ENCODE assay signal across 8 cellular contexts in genomic region chr11:67022961-67023956, GRCh38. TPM values are rescaled to one million over a fixed set of nuclear protein-coding genes. Genes with fewer than 3 reads are reported as not detected.
DNase-seq lines count a peak whose midpoint lies in the region; ATAC-seq and TF ChIP-seq lines count a peak whose summit lies in the region.

TSS of gene SYT12 (plus strand) at chr11:67023134. CDS start at chr11:67030145, 7,011 bp downstream.

- CTCF ChIA-PET in CD4-positive, alpha-beta memory T cell (lab: Charles Lee; ENCODE audit: partially characterized antibody): no interaction called here

- no peaks in the 10 kb centered on the region for H3K9me3 ChIP-seq in CD4-positive, alpha-beta memory T cell (ENCODE audit: control insufficient read depth in 1 of 2, low read length in 2 of 2)
- H3K9me3 ChIP-seq in colonic mucosa (no peaks in the 10 kb centered on the region), mesodermal cell (ENCODE audit: control insufficient read depth, low read length) (no peaks in the 10 kb centered on the region), uterus (no peaks in the 10 kb centered on the region)

- no peaks in the 10 kb centered on the region for H3K36me3 ChIP-seq in CD4-positive, alpha-beta memory T cell (ENCODE audit: insufficient read depth, low read length)
- H3K36me3 ChIP-seq in colonic mucosa (no peaks in the 10 kb centered on the region), mesodermal cell (ENCODE audit: control insufficient read depth, insufficient read depth, low read length) (no peaks in the 10 kb centered on the region), uterus (no peaks in the 10 kb centered on the region)

- peaks cover 0 to 6% (median 0%) of the 10 kb centered on the region in 8 donors for H3K9me3 Mint-ChIP-seq in CD4-positive, alpha-beta memory T cell

- no peak for TF ChIP-seq CTCF in colonic mucosa (IDR thresholded peaks at IDR 0.05)
- TF ChIP-seq CTCF in uterus (IDR thresholded peaks at IDR 0.05): no peak
- TF ChIP-seq CTCF in lower leg skin (IDR thresholded peaks at IDR 0.05): no peak

- TF ChIP-seq POLR2A in uterus (IDR thresholded peaks at IDR 0.05) (no peak), lower leg skin (IDR thresholded peaks at IDR 0.05) (no peak)

- ATAC-seq in HG03432 (IDR thresholded peaks at IDR 0.05; ENCODE audit: unreplicated experiment) (no peak), GM21737 (IDR thresholded peaks at IDR 0.05; ENCODE audit: unreplicated experiment) (no peak)

- intact Hi-C loops in CD4-positive, alpha-beta memory T cell (cut with micrococcal nuclease): no loop called here
- intact Hi-C loops in colonic mucosa (cut with DNase I) (no loop called here), uterus (cut with DNase I; ENCODE audit: low total_unique reads) (no loop called here), lower leg skin (cut with DNase I; ENCODE audit: low total_unique reads) (no loop called here)

- H3K4me1 ChIP-seq in CD4-positive, alpha-beta memory T cell (ENCODE audit: insufficient read depth, low read length): peaks cover 32% of the 10 kb centered on the region
- H3K4me1 ChIP-seq in colonic mucosa (peaks cover 6% of the 10 kb centered on the region), mesodermal cell (ENCODE audit: control insufficient read depth, insufficient read depth, low read length, poor library complexity, severe bottlenecking) (peaks cover 2% of the 10 kb centered on the region), uterus (peaks cover 0 to 6% of the 10 kb centered on the region in 2 donors)

- peak within 1 kb of the TSS in 1 of 2 donors; percentile 32 for H3K4me3 ChIP-seq in CD4-positive, alpha-beta memory T cell (ENCODE audit: low read length in 2 of 2)
- H3K4me3 ChIP-seq in colonic mucosa (peak within 1 kb of the TSS; percentile 24), mesodermal cell (ENCODE audit: extremely low read depth, insufficient read depth, low read length, poor library complexity, severe bottlenecking) (peak within 1 kb of the TSS; percentile 18), uterus (peak within 1 kb of the TSS; percentile 10 to 18), lower leg skin (ENCODE audit: low read depth, poor library complexity, severe bottlenecking) (no peak within 1 kb of the TSS)

- H3K36me3 Mint-ChIP-seq in CD4-positive, alpha-beta memory T cell: no peaks in the 10 kb centered on the region

- peaks cover 17 to 36% (median 25%) of the 10 kb centered on the region in 4 donors for H3K4me1 Mint-ChIP-seq in CD4-positive, alpha-beta memory T cell

- peaks cover 27% of the 10 kb centered on the region for H3K27me3 ChIP-seq in CD4-positive, alpha-beta memory T cell (ENCODE audit: insufficient read depth, low read length)
- H3K27me3 ChIP-seq in colonic mucosa (peaks cover 22% of the 10 kb centered on the region), uterus (no peaks in the 10 kb centered on the region)

- DNase-seq in CD4-positive, alpha-beta memory T cell: no peak
- DNase-seq in NCI-H69 (lab: John Stamatoyannopoulos, UW) (peak; percentile 70), colonic mucosa (no peak), uterus (no peak), lower leg skin (ENCODE audit: low spot score in 2 of 2) (no peak)

- H3K27me3 Mint-ChIP-seq in CD4-positive, alpha-beta memory T cell: peaks cover 19 to 32% of the 10 kb centered on the region in 2 donors

- peak within 1 kb of the TSS; percentile 59 to 87 (median 82) for H3K4me3 Mint-ChIP-seq in CD4-positive, alpha-beta memory T cell

- POLR2A ChIA-PET in CD4-positive, alpha-beta memory T cell (lab: Charles Lee; ENCODE audit: partially characterized antibody): interaction anchor here (0.6 kb wide), 1 partner anchor 545 kb away, joined by 3 read pairs; no protein-coding TSS in a partner anchor

- H3K27ac ChIP-seq in CD4-positive, alpha-beta memory T cell (ENCODE audit: low read depth, low read length): no peak within 1 kb of the TSS
- H3K27ac ChIP-seq in colonic mucosa (no peak within 1 kb of the TSS), mesodermal cell (ENCODE audit: low read depth, low read length, severe bottlenecking) (no peak within 1 kb of the TSS), uterus (no peak within 1 kb of the TSS)

- 2 to 5% methylated on average over 96 to 99 of the region's 118 CpGs for WGBS in mesodermal cell (ENCODE audit: insufficient coverage in 2 of 2), 2 experiments
- 0% methylated on average over 28 to 46 of the region's 118 CpGs for WGBS in lower leg skin, 2 donors

- H3K27ac Mint-ChIP-seq in CD4-positive, alpha-beta memory T cell: peak within 1 kb of the TSS in 1 of 7 donors; percentile 89

- peak within 1 kb of the TSS in 1 of 2 donors; percentile 35 for H3K9ac ChIP-seq in colonic mucosa (ENCODE audit: low read depth in 2 of 2, low read length in 2 of 2)

RNA-seq across cellular contexts. Expression of gene SYT12, which starts in this region (rescaled TPM):
- total RNA-seq in CD4-positive, alpha-beta memory T cell: not detected
- not detected for polyA plus RNA-seq in CD4-positive, alpha-beta memory T cell
- 1 to 10 TPM in 1 of 2 donors, under 1 TPM in 1; 0.29 to 3.4 TPM for total RNA-seq in colonic mucosa
- 0.48 TPM for polyA plus RNA-seq in mesodermal cell (2013, experiment 1 of 2)
- 0.10 TPM for polyA plus RNA-seq in mesodermal cell (2013, experiment 2 of 2)
- total RNA-seq in uterus: under 1 TPM in 2 of 4 donors, not detected in 2; 0.55 to 0.61 TPM
- total RNA-seq in lower leg skin: 1 to 10 TPM in 1 of 4 donors, under 1 TPM in 3; 0.08 to 1.7 (median 0.41) TPM
